Comparison of ENCODE assay signal across 3 cellular contexts in the genomic region with DNA sequence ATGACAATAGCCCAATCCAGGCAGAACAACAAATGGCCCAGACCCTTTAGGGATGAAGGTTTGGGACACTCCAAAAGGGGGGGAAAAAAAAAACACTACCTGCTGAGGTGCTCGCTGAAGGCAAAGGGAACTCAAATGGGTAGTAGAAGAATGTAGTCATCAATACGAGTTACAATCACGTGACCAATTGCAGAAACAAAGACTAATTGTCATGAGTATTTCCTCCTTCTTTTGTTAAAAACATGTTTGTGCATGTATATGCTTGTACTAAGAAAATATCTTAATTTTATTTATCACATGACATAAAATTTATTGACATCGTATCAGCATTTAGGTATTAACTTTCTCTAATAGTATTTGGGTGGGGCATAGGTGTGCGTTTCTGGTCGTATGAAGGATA.
A peak's percentile ranks its signal among the peaks of the same experiment; 100 is the strongest.
TF ChIP-seq lines count a peak whose summit lies in the region.

No MANE protein-coding gene starts in this region.

TF ChIP-seq in HepG2, 621 proteins besides CTCF, POLR2A, EP300 and RAD21 (continued from another document):
- TF ChIP-seq RAD51 (IDR thresholded peaks at IDR 0.05; ENCODE audit: borderline replicate concordance) = peak; percentile 77

TF ChIP-seq in A549, 52 proteins besides CTCF, POLR2A, EP300 and RAD21 (continued from another document):
- TF ChIP-seq HOXB13 (CRISPR knock-in tag; IDR thresholded peaks at IDR 0.05; ENCODE audit: low read depth) (no peak), RCOR1 (IDR thresholded peaks at IDR 0.05; ENCODE audit: low read depth, low read length) (no peak), NFE2L2 (conservative IDR thresholded peaks at IDR 0.05; ENCODE audit: low read length) (no peak), HDAC2 (IDR thresholded peaks at IDR 0.05) (no peak), FOXS1 (CRISPR knock-in tag; IDR thresholded peaks at IDR 0.05) (no peak), SREBF2 (IDR thresholded peaks at IDR 0.05) (no peak)
- TF ChIP-seq, protein P1, sequence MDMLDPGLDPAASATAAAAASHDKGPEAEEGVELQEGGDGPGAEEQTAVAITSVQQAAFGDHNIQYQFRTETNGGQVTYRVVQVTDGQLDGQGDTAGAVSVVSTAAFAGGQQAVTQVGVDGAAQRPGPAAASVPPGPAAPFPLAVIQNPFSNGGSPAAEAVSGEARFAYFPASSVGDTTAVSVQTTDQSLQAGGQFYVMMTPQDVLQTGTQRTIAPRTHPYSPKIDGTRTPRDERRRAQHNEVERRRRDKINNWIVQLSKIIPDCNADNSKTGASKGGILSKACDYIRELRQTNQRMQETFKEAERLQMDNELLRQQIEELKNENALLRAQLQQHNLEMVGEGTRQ (IDR thresholded peaks at IDR 0.05) = peak; percentile 54

TF ChIP-seq in K562, 482 proteins besides CTCF, POLR2A, EP300 and RAD21:
- TF ChIP-seq, protein P2, sequence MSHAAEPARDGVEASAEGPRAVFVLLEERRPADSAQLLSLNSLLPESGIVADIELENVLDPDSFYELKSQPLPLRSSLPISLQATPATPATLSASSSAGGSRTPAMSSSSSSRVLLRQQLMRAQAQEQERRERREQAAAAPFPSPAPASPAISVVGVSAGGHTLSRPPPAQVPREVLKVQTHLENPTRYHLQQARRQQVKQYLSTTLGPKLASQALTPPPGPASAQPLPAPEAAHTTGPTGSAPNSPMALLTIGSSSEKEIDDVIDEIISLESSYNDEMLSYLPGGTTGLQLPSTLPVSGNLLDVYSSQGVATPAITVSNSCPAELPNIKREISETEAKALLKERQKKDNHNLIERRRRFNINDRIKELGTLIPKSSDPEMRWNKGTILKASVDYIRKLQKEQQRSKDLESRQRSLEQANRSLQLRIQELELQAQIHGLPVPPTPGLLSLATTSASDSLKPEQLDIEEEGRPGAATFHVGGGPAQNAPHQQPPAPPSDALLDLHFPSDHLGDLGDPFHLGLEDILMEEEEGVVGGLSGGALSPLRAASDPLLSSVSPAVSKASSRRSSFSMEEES (CRISPR knock-in tag; IDR thresholded peaks at IDR 0.05) = peak; percentile 85
- no peak for TF ChIP-seq EHMT2 (IDR thresholded peaks at IDR 0.05)
